In genomic region chr5:6726006-6726405, GRCh38 we compare ENCODE assay signal across 1 cellular context.
TF ChIP-seq lines count a peak whose summit lies in the region.

No MANE protein-coding gene starts in this region.

TF ChIP-seq in GM23338, 12 proteins besides CTCF, POLR2A, EP300 and RAD21 (continued from another document):
- TF ChIP-seq, protein P1, sequence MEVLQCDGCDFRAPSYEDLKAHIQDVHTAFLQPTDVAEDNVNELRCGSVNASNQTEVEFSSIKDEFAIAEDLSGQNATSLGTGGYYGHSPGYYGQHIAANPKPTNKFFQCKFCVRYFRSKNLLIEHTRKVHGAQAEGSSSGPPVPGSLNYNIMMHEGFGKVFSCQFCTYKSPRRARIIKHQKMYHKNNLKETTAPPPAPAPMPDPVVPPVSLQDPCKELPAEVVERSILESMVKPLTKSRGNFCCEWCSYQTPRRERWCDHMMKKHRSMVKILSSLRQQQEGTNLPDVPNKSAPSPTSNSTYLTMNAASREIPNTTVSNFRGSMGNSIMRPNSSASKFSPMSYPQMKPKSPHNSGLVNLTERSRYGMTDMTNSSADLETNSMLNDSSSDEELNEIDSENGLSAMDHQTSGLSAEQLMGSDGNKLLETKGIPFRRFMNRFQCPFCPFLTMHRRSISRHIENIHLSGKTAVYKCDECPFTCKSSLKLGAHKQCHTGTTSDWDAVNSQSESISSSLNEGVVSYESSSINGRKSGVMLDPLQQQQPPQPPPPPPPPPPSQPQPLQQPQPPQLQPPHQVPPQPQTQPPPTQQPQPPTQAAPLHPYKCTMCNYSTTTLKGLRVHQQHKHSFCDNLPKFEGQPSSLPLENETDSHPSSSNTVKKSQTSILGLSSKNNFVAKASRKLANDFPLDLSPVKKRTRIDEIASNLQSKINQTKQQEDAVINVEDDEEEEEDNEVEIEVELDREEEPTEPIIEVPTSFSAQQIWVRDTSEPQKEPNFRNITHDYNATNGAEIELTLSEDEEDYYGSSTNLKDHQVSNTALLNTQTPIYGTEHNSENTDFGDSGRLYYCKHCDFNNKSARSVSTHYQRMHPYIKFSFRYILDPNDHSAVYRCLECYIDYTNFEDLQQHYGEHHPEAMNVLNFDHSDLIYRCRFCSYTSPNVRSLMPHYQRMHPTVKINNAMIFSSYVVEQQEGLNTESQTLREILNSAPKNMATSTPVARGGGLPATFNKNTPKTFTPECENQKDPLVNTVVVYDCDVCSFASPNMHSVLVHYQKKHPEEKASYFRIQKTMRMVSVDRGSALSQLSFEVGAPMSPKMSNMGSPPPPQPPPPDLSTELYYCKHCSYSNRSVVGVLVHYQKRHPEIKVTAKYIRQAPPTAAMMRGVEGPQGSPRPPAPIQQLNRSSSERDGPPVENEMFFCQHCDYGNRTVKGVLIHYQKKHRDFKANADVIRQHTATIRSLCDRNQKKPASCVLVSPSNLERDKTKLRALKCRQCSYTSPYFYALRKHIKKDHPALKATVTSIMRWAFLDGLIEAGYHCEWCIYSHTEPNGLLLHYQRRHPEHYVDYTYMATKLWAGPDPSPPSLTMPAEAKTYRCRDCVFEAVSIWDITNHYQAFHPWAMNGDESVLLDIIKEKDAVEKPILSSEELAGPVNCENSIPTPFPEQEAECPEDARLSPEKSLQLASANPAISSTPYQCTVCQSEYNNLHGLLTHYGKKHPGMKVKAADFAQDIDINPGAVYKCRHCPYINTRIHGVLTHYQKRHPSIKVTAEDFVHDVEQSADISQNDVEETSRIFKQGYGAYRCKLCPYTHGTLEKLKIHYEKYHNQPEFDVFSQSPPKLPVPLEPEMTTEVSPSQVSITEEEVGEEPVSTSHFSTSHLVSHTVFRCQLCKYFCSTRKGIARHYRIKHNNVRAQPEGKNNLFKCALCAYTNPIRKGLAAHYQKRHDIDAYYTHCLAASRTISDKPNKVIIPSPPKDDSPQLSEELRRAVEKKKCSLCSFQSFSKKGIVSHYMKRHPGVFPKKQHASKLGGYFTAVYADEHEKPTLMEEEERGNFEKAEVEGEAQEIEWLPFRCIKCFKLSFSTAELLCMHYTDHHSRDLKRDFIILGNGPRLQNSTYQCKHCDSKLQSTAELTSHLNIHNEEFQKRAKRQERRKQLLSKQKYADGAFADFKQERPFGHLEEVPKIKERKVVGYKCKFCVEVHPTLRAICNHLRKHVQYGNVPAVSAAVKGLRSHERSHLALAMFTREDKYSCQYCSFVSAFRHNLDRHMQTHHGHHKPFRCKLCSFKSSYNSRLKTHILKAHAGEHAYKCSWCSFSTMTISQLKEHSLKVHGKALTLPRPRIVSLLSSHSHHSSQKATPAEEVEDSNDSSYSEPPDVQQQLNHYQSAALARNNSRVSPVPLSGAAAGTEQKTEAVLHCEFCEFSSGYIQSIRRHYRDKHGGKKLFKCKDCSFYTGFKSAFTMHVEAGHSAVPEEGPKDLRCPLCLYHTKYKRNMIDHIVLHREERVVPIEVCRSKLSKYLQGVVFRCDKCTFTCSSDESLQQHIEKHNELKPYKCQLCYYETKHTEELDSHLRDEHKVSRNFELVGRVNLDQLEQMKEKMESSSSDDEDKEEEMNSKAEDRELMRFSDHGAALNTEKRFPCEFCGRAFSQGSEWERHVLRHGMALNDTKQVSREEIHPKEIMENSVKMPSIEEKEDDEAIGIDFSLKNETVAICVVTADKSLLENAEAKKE (CRISPR knock-in tag; IDR thresholded peaks at IDR 0.05), result no peak
- TF ChIP-seq ZNF114 (CRISPR knock-in tag; IDR thresholded peaks at IDR 0.05) (no peak), JUNB (IDR thresholded peaks at IDR 0.05; ENCODE audit: unreplicated experiment) (no peak), NANOG (IDR thresholded peaks at IDR 0.05; ENCODE audit: borderline replicate concordance) (no peak), POLR2AphosphoS5 (IDR thresholded peaks at IDR 0.05; ENCODE audit: low read depth) (no peak), EZH2 (IDR thresholded peaks at IDR 0.05; ENCODE audit: low read depth, unreplicated experiment) (no peak), ETS1 (IDR thresholded peaks at IDR 0.05) (no peak), CREB1 (CRISPR knock-in tag; IDR thresholded peaks at IDR 0.05; ENCODE audit: low read depth) (no peak), ZNF331 (CRISPR knock-in tag; IDR thresholded peaks at IDR 0.05; ENCODE audit: low read depth) (no peak)
- TF ChIP-seq, protein P2, sequence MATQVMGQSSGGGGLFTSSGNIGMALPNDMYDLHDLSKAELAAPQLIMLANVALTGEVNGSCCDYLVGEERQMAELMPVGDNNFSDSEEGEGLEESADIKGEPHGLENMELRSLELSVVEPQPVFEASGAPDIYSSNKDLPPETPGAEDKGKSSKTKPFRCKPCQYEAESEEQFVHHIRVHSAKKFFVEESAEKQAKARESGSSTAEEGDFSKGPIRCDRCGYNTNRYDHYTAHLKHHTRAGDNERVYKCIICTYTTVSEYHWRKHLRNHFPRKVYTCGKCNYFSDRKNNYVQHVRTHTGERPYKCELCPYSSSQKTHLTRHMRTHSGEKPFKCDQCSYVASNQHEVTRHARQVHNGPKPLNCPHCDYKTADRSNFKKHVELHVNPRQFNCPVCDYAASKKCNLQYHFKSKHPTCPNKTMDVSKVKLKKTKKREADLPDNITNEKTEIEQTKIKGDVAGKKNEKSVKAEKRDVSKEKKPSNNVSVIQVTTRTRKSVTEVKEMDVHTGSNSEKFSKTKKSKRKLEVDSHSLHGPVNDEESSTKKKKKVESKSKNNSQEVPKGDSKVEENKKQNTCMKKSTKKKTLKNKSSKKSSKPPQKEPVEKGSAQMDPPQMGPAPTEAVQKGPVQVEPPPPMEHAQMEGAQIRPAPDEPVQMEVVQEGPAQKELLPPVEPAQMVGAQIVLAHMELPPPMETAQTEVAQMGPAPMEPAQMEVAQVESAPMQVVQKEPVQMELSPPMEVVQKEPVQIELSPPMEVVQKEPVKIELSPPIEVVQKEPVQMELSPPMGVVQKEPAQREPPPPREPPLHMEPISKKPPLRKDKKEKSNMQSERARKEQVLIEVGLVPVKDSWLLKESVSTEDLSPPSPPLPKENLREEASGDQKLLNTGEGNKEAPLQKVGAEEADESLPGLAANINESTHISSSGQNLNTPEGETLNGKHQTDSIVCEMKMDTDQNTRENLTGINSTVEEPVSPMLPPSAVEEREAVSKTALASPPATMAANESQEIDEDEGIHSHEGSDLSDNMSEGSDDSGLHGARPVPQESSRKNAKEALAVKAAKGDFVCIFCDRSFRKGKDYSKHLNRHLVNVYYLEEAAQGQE (IDR thresholded peaks at IDR 0.05; ENCODE audit: unreplicated experiment), result no peak
